In the genomic region with DNA sequence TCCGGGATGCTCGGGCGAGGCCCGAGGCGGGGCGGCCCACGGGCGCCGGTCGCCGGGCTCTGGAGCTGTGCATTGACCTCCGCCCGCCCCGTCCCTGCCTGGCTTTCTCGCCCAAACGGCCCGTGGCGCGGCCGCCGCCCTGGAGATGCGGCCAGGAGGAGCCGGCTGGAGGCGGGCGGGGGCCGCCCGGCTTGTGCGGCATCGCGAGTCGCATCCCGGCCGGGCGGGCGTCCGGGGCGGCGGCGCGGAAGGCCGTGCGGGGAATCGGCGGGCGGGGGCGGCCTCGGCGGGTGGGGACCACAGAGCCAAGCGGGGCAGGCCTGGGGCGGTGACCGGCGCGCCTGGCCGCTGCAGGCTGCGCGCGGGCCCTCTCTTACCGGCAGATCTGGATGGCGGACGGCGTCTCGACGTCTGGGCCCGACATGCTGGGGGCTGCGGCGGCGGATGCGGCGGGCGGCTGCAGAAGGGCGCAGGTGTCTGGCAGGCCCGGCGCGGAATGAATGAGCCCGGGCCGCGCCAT, we compare ENCODE assay signal across 8 cellular contexts. TPM values are rescaled to one million over a fixed set of nuclear protein-coding genes. Genes with fewer than 3 reads are reported as not detected.
A peak's percentile ranks its signal among the peaks of the same experiment; 100 is the strongest.
DNase-seq lines count a peak whose midpoint lies in the region; ATAC-seq, FAIRE-seq and TF ChIP-seq lines count a peak whose summit lies in the region.

No MANE protein-coding gene starts in this region.

- TF ChIP-seq CTCF in upper lobe of right lung (IDR thresholded peaks at IDR 0.05), result no peak

- H3K27ac ChIP-seq in upper lobe of right lung, result peak overlapping the region; percentile 98

- ATAC-seq in Right ventricle myocardium inferior, result peak; percentile 0
- no peak for ATAC-seq in Right ventricle myocardium superior (ENCODE audit: poor library complexity)
- peak; percentile 41 for ATAC-seq in HG03378 (IDR thresholded peaks at IDR 0.05; ENCODE audit: unreplicated experiment)
- no peak for ATAC-seq in upper lobe of right lung
- no peak for ATAC-seq in GM18909 (IDR thresholded peaks at IDR 0.05; ENCODE audit: poor library complexity, unreplicated experiment)

- no peak for DNase-seq in Right ventricle myocardium inferior (ENCODE audit: missing footprints)
- no peak for DNase-seq in Right ventricle myocardium superior
- peak; percentile 63 for DNase-seq in adipocyte (ENCODE audit: low read depth)
- peak; percentile 58 for DNase-seq in left kidney (ENCODE audit: low read depth, low spot score)
- no peak for DNase-seq in upper lobe of right lung
- DNase-seq in RCC 7860 (ENCODE audit: low spot score), result no peak

- H3K9me3 ChIP-seq in adipocyte (ENCODE audit: control insufficient read depth, low read length) (no peaks in the 10 kb centered on the region), upper lobe of right lung (no peaks in the 10 kb centered on the region)

- no peaks in the 10 kb centered on the region for H3K36me3 ChIP-seq in adipocyte (ENCODE audit: control insufficient read depth, insufficient read depth, low read length, severe bottlenecking)
- H3K36me3 ChIP-seq in upper lobe of right lung, result no peaks in the 10 kb centered on the region

- H3K4me1 ChIP-seq in adipocyte (ENCODE audit: control insufficient read depth, insufficient read depth, low read length) (peaks cover 11% of the 10 kb centered on the region), upper lobe of right lung (peaks cover 13% of the 10 kb centered on the region)

- H3K4me3 ChIP-seq in adipocyte (ENCODE audit: low read length) (peak overlapping the region; percentile 84), upper lobe of right lung (peak overlapping the region; percentile 65)

- intact Hi-C loops in Right ventricle myocardium inferior (cut with DNase I), result loop anchor here (5.0 kb wide), 1 partner anchor 41 kb away; no protein-coding TSS in a partner anchor
- intact Hi-C loops in Right ventricle myocardium superior (cut with DNase I), result no loop called here
- intact Hi-C loops in upper lobe of right lung (cut with DNase I), result no loop called here

- H3K27me3 ChIP-seq in adipocyte (replicated peaks; ENCODE audit: control insufficient read depth, insufficient read depth, low read length) (no peaks in the 10 kb centered on the region), upper lobe of right lung (no peaks in the 10 kb centered on the region)

- no peak for FAIRE-seq in RCC 7860 (lab: Jason Lieb, UNC)

- H3K9ac ChIP-seq in adipocyte (ENCODE audit: low read length), result peak overlapping the region; percentile 46

RNA-seq across cellular contexts. Expression of gene ACOT7, which starts 0.6 kb away (rescaled TPM):
- 9.8 TPM for total RNA-seq in Right ventricle myocardium inferior
- total RNA-seq in Right ventricle myocardium superior, result 8.5 TPM
- total RNA-seq in upper lobe of right lung, result 22.8 TPM

RNA-seq across cellular contexts. Expression of gene HES2, which starts 26.8 kb away (rescaled TPM):
- not detected for total RNA-seq in Right ventricle myocardium inferior
- total RNA-seq in Right ventricle myocardium superior, result not detected
- total RNA-seq in upper lobe of right lung, result 5.7 TPM

RNA-seq across cellular contexts. Expression of gene ESPN, which starts 31.6 kb away (rescaled TPM):
- total RNA-seq in Right ventricle myocardium inferior (0.24 TPM), Right ventricle myocardium superior (0.56 TPM), upper lobe of right lung (4.3 TPM)

Comparison
In these comparisons a context has a peak if more than half of its experiments do, and no peak if none do; other contexts are left out.
1. ATAC-seq: peak in Right ventricle myocardium inferior (single experiment) and HG03378 (single experiment); none in Right ventricle myocardium superior (single experiment), upper lobe of right lung (single experiment) and GM18909 (single experiment).
2. DNase-seq: peak in adipocyte (single experiment) and left kidney (single experiment); none in Right ventricle myocardium inferior (single experiment), Right ventricle myocardium superior (single experiment), upper lobe of right lung (single experiment) and RCC 7860 (single experiment).